21 cellular contexts compared by ENCODE assay signal in genomic region chr1:197933016-197933415, GRCh38. TPM values are rescaled to one million over a fixed set of nuclear protein-coding genes. Genes with fewer than 3 reads are reported as not detected.
DNase-seq lines count a peak whose midpoint lies in the region; ATAC-seq, FAIRE-seq and TF ChIP-seq lines count a peak whose summit lies in the region.
"Had no signal": no experiment of that assay in that cellular context is flagged by ENCODE, and none has a peak within 500 bp of the region (broad histone marks: within the 10 kb centered on the region; RNA-seq: fewer than 3 reads in every experiment).

No MANE protein-coding gene starts in this region.

- H3K9me3 ChIP-seq in HEK293 (ENCODE audit: control insufficient read depth, insufficient read depth, low read depth, low read length) (no peaks in the 10 kb centered on the region), SK-N-MC (ENCODE audit: low read depth, low read length) (no peaks in the 10 kb centered on the region), Karpas-422 (ENCODE audit: low read length) (no peaks in the 10 kb centered on the region)
- H3K9me3 ChIP-seq: BLaER1 treated with 17β-estradiol and CSF1 and Interleukin-3, amounts not matched to agents 10 nM and 100 nM had no signal

- H3K4me1 ChIP-seq in HEK293 (ENCODE audit: control insufficient read depth, insufficient read depth, low read length) (no peaks in the 10 kb centered on the region), Karpas-422 (ENCODE audit: low read length) (peaks cover 14% of the 10 kb centered on the region)
- H3K4me1 ChIP-seq: BLaER1 treated with 17β-estradiol and CSF1 and Interleukin-3, amounts not matched to agents 10 nM and 100 nM had no signal

- ATAC-seq in Right ventricle myocardium inferior, result no peak
- ATAC-seq: CD8-positive, alpha-beta T cell; GM12878 had no signal

- POLR2A ChIA-PET in HEK293 (lab: Yijun Ruan, JAX), result no interaction called here

- CTCF ChIA-PET in HEK293 (lab: Yijun Ruan, JAX), result interaction anchor here (0.6 to 0.8 kb wide), 2 partner anchors 15 to 759 kb away, joined by 3 read pairs; no protein-coding TSS in a partner anchor

- FAIRE-seq in A204.1 (lab: Jason Lieb, UNC), result peak; percentile 59
- FAIRE-seq in frontal cortex (lab: Jason Lieb, UNC), result peak; percentile 83
- FAIRE-seq: GM12878, H54, HTR-8/SVneo had no signal

- DNase-seq in SK-N-MC (ENCODE audit: low read depth, low spot score) (no peak), frontal cortex (ENCODE audit: low spot score in 2 of 2) (no peak), mucosa of gallbladder (ENCODE audit: low spot score) (no peak), Right ventricle myocardium inferior (ENCODE audit: missing footprints) (no peak), Karpas-422 (no peak)
- no peak for DNase-seq in activated effector memory CD4-positive, alpha-beta T cell treated with anti-CD3 and anti-CD28 coated beads, Interleukin-2, amount 50 U/mL, for 16 hours
- DNase-seq: Calu3; CD8-positive, alpha-beta T cell; DMS79 treated with DMSO at 0.1 percent for 48 hours; EL; HCEC 1CT; IMR-90 had no signal

- no peaks in the 10 kb centered on the region for H3K79me2 ChIP-seq in Karpas-422 (ENCODE audit: low read length)

- H3K36me3 ChIP-seq in HEK293 (ENCODE audit: control insufficient read depth in 2 of 2, insufficient read depth in 1 of 2, low read length in 2 of 2) (no peaks in the 10 kb centered on the region), SK-N-MC (ENCODE audit: insufficient read depth, low read length) (peaks cover 24% of the 10 kb centered on the region), Karpas-422 (ENCODE audit: insufficient read depth, low read length) (no peaks in the 10 kb centered on the region)
- H3K36me3 ChIP-seq: BLaER1 treated with 17β-estradiol and CSF1 and Interleukin-3, amounts not matched to agents 10 nM and 100 nM had no signal

- no peaks in the 10 kb centered on the region for H3K9me2 ChIP-seq in Karpas-422 (replicated peaks; ENCODE audit: insufficient read depth, low read length)

- H3K27ac ChIP-seq in HEK293 (ENCODE audit: extremely low read depth, low read depth, low read length), result no peak overlapping the region
- peak overlapping the region; percentile 93 for H3K27ac ChIP-seq in SK-N-MC
- no peak overlapping the region for H3K27ac ChIP-seq in Karpas-422 (ENCODE audit: low read length)
- H3K27ac ChIP-seq: 22Rv1; BLaER1 treated with 17β-estradiol and CSF1 and Interleukin-3, amounts not matched to agents 10 nM and 100 nM had no signal

- H4K20me1 ChIP-seq in Karpas-422 (ENCODE audit: insufficient read depth, low read depth, low read length), result no peaks in the 10 kb centered on the region
- H4K20me1 ChIP-seq: BLaER1 treated with 17β-estradiol and CSF1 and Interleukin-3, amounts not matched to agents 10 nM and 100 nM had no signal

- H3K4me2 ChIP-seq in Karpas-422 (ENCODE audit: low read depth, low read length, poor library complexity, severe bottlenecking), result no peak overlapping the region
- H3K4me2 ChIP-seq: BLaER1 treated with 17β-estradiol and CSF1 and Interleukin-3, amounts not matched to agents 10 nM and 100 nM had no signal

- H3K27me3 ChIP-seq in Karpas-422 (ENCODE audit: low read length), result no peaks in the 10 kb centered on the region

- no peak for TF ChIP-seq CTCF in HEK293 (tag by site-specific recombination; IDR thresholded peaks at IDR 0.05)

- intact Hi-C loops in Right ventricle myocardium inferior (cut with DNase I), result no loop called here

- H3K9ac ChIP-seq in SK-N-MC (ENCODE audit: insufficient read length) (peak overlapping the region; percentile 27), Karpas-422 (ENCODE audit: low read length) (no peak overlapping the region)
- H3K9ac ChIP-seq: BLaER1 treated with 17β-estradiol and CSF1 and Interleukin-3, amounts not matched to agents 10 nM and 100 nM had no signal

- H2AFZ ChIP-seq in Karpas-422 (ENCODE audit: low read length), result no peak overlapping the region

- H3K4me3 ChIP-seq in HEK293 (ENCODE audit: low read depth, low read length), result no peak overlapping the region
- H3K4me3 ChIP-seq in SK-N-MC, result peak overlapping the region; percentile 14; the same call in 1 of the 2 replicates
- no peak overlapping the region for H3K4me3 ChIP-seq in Karpas-422 (ENCODE audit: low read length)
- H3K4me3 ChIP-seq: BLaER1 treated with 17β-estradiol and CSF1 and Interleukin-3, amounts not matched to agents 10 nM and 100 nM; GM12878 had no signal

TF ChIP-seq in HEK293, 187 proteins besides CTCF, POLR2A, EP300 and RAD21:
- TF ChIP-seq ZNF624 (tag by site-specific recombination; IDR thresholded peaks at IDR 0.05) (no peak), ATF2 (tag by site-specific recombination; IDR thresholded peaks at IDR 0.05; ENCODE audit: low read depth) (0 out of 2 replicates have a peak, but pooled peaks have one; percentile 15), PATZ1 (tag by site-specific recombination; IDR thresholded peaks at IDR 0.05) (no peak)

RNA-seq across cellular contexts. Expression of gene LHX9, which starts 15.8 kb away (rescaled TPM):
- total RNA-seq in frontal cortex (0.41 TPM), mucosa of gallbladder (0.32 TPM), Right ventricle myocardium inferior (0.19 TPM)
- not detected in 2 replicates for total RNA-seq in Karpas-422 (2014; rRNA removed; shearing (Covaris generic); ENCODE audit: low replicate concordance)
- total RNA-seq: A673; CD8-positive, alpha-beta T cell; G401; GM12878 had no signal

RNA-seq across cellular contexts. Expression of gene C1orf53, which starts 30.6 kb away (rescaled TPM):
- total RNA-seq in frontal cortex (2.4 TPM), mucosa of gallbladder (6.4 TPM), Right ventricle myocardium inferior (4.9 TPM)
- 4.4 and 7.8 TPM in 2 replicates for total RNA-seq in Karpas-422 (2014; rRNA removed; shearing (Covaris generic); ENCODE audit: low replicate concordance)
- total RNA-seq: CD8-positive, alpha-beta T cell had no signal
